Comparison of ENCODE assay signal across 2 cellular contexts in the genomic region with DNA sequence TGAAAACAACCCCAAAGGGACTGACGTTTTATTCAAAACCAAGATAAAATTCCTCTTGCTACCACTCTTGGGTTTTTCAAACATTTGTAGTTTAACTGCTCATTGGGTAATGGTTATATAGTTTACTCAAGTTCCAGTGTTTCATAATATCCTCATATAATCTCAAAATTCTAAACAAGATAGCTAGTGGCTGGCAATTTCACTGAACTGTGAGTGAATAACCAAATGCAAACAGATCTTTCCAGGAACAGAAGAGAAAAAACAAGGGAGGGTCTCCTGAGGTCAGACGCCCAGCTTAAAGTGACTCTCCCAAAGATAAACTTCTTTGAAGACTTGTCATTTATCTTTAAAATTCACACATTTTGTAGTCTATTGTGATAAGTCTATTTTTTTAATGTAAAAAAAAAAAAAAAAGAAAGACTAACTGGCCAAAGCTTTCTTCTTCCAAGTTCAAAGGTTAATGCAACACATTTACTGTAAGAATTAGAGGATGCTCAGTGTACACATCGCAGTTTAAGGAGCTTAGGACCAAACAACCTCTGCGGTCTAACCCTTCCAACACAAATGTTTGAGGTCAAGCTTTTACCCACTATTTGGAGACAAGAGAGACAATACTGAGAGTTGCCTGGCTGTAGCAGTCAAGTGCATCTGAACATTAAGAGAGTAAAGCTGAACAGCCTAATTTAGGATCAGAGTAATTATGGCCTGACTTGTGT.
TF ChIP-seq lines count a peak whose summit lies in the region.

No MANE protein-coding gene starts in this region.

TF ChIP-seq in A549, 52 proteins besides CTCF, POLR2A, EP300 and RAD21 (continued from another document):
- TF ChIP-seq, protein P1, sequence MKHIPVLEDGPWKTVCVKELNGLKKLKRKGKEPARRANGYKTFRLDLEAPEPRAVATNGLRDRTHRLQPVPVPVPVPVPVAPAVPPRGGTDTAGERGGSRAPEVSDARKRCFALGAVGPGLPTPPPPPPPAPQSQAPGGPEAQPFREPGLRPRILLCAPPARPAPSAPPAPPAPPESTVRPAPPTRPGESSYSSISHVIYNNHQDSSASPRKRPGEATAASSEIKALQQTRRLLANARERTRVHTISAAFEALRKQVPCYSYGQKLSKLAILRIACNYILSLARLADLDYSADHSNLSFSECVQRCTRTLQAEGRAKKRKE (CRISPR knock-in tag; IDR thresholded peaks at IDR 0.05; ENCODE audit: low read depth) = no peak
- TF ChIP-seq SREBF2 (IDR thresholded peaks at IDR 0.05) = no peak
- TF ChIP-seq, protein P2, sequence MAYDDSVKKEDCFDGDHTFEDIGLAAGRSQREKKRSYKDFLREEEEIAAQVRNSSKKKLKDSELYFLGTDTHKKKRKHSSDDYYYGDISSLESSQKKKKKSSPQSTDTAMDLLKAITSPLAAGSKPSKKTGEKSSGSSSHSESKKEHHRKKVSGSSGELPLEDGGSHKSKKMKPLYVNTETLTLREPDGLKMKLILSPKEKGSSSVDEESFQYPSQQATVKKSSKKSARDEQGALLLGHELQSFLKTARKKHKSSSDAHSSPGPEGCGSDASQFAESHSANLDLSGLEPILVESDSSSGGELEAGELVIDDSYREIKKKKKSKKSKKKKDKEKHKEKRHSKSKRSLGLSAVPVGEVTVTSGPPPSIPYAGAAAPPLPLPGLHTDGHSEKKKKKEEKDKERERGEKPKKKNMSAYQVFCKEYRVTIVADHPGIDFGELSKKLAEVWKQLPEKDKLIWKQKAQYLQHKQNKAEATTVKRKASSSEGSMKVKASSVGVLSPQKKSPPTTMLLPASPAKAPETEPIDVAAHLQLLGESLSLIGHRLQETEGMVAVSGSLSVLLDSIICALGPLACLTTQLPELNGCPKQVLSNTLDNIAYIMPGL (CRISPR knock-in tag; IDR thresholded peaks at IDR 0.05; ENCODE audit: borderline replicate concordance) = no peak

TF ChIP-seq in liver, 16 proteins besides CTCF, POLR2A, EP300 and RAD21 (continued from another document):
- TF ChIP-seq, protein P3, sequence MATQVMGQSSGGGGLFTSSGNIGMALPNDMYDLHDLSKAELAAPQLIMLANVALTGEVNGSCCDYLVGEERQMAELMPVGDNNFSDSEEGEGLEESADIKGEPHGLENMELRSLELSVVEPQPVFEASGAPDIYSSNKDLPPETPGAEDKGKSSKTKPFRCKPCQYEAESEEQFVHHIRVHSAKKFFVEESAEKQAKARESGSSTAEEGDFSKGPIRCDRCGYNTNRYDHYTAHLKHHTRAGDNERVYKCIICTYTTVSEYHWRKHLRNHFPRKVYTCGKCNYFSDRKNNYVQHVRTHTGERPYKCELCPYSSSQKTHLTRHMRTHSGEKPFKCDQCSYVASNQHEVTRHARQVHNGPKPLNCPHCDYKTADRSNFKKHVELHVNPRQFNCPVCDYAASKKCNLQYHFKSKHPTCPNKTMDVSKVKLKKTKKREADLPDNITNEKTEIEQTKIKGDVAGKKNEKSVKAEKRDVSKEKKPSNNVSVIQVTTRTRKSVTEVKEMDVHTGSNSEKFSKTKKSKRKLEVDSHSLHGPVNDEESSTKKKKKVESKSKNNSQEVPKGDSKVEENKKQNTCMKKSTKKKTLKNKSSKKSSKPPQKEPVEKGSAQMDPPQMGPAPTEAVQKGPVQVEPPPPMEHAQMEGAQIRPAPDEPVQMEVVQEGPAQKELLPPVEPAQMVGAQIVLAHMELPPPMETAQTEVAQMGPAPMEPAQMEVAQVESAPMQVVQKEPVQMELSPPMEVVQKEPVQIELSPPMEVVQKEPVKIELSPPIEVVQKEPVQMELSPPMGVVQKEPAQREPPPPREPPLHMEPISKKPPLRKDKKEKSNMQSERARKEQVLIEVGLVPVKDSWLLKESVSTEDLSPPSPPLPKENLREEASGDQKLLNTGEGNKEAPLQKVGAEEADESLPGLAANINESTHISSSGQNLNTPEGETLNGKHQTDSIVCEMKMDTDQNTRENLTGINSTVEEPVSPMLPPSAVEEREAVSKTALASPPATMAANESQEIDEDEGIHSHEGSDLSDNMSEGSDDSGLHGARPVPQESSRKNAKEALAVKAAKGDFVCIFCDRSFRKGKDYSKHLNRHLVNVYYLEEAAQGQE (IDR thresholded peaks at IDR 0.05) = peak; percentile 22
- TF ChIP-seq RXRA (IDR thresholded peaks at IDR 0.05) (peak; percentile 78 to 91), NR2F2 (IDR thresholded peaks at IDR 0.05) (peak; percentile 6), HNF4A (conservative IDR thresholded peaks at IDR 0.05) (peak; percentile 48 to 64), JUND (IDR thresholded peaks at IDR 0.05) (no peak), SP1 (IDR thresholded peaks at IDR 0.05) (peak; percentile 77), EGR1 (IDR thresholded peaks at IDR 0.05; ENCODE audit: low read depth in 2 of 2) (no peak)
